In the genomic region with DNA sequence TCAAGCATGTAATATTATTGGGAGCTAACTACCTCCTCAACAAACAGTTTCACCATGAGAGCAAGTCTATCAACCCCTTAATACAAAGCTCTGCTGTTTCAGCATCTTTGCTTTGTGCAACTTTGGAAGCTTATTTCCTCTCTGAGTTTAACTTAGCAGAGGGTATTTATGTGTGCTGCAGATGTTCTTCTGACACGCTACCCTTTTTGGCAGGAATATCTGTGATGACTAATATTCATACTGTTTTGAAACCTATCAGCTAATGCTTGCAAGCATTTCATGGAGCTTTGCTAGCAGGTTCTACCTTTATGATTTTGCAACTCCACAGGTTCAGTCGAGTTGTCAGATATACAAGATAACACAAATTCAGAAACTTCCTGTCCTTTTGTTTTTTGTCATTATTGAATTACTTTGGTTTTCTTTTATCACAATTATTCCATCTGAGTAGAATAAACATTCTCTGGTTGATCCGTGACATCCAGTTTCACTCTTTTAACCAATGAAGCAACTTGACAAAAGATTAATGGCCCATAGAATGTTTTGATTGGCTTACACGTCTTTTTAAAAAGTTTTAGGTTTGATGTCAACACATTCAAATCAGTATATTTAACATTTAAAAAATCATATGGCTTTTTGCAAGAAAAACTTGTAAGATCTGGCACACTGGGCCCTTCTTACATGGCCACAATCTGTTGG, we compare ENCODE assay signal across 8 cellular contexts. TPM values are rescaled to one million over a fixed set of nuclear protein-coding genes. Genes with fewer than 3 reads are reported as not detected.
A peak's percentile ranks its signal among the peaks of the same experiment; 100 is the strongest.
DNase-seq lines count a peak whose midpoint lies in the region; ATAC-seq and TF ChIP-seq lines count a peak whose summit lies in the region.

No MANE protein-coding gene starts in this region.

- H3K79me2 ChIP-seq in KMS-11 (ENCODE audit: insufficient read depth, low read depth): peaks cover 14% of the 10 kb centered on the region; the same call in 1 of the 2 replicates

- H3K27ac Mint-ChIP-seq in stimulated activated naive B cell treated with anti-CD40 and anti-IgM and Interleukin-4, amounts not matched to agents 10 μg/mL and 1 μg/mL and 100 μg/mL, for 72 hours: no peak overlapping the region

- H3K9me3 Mint-ChIP-seq in stimulated activated naive B cell treated with anti-CD40 and anti-IgM and Interleukin-4, amounts not matched to agents 10 μg/mL and 1 μg/mL and 100 μg/mL, for 72 hours: no peaks in the 10 kb centered on the region

- no peaks in the 10 kb centered on the region for H3K27me3 Mint-ChIP-seq in stimulated activated naive B cell treated with anti-CD40 and anti-IgM and Interleukin-4, amounts not matched to agents 10 μg/mL and 1 μg/mL and 100 μg/mL, for 72 hours

- peak overlapping the region; percentile 86 for H3K4me2 ChIP-seq in KMS-11

- peak; percentile 27 for ATAC-seq in GM19467 (IDR thresholded peaks at IDR 0.05; ENCODE audit: unreplicated experiment)
- ATAC-seq in stimulated activated naive B cell treated with anti-CD40 and anti-IgM and Interleukin-4, amounts not matched to agents 10 μg/mL and 1 μg/mL and 100 μg/mL, for 72 hours (replicated peaks): no peak

- no peaks in the 10 kb centered on the region for H3K36me3 ChIP-seq in KMS-11 (ENCODE audit: insufficient read depth)

- peak overlapping the region; percentile 95 for H3K27ac ChIP-seq in KMS-11

- H2AFZ ChIP-seq in KMS-11 (ENCODE audit: low read depth): peak overlapping the region; percentile 21; the same call in 1 of the 2 replicates

- peaks cover 60% of the 10 kb centered on the region for H3K4me1 ChIP-seq in KMS-11 (ENCODE audit: low read depth, poor library complexity, severe bottlenecking)

- H3K36me3 Mint-ChIP-seq in stimulated activated naive B cell treated with anti-CD40 and anti-IgM and Interleukin-4, amounts not matched to agents 10 μg/mL and 1 μg/mL and 100 μg/mL, for 72 hours: peaks cover 0 to 2% of the 10 kb centered on the region in 2 donors

- H3K4me1 Mint-ChIP-seq in stimulated activated naive B cell treated with anti-CD40 and anti-IgM and Interleukin-4, amounts not matched to agents 10 μg/mL and 1 μg/mL and 100 μg/mL, for 72 hours: peaks cover 25 to 50% of the 10 kb centered on the region in 2 donors

- peak overlapping the region; percentile 70 for H3K9ac ChIP-seq in KMS-11

- TF ChIP-seq CTCF in AG09309 (IDR thresholded peaks at IDR 0.05; ENCODE audit: control insufficient read depth, insufficient read depth, low read depth, low read length, missing control alignments) (no peak), KMS-11 (conservative IDR thresholded peaks at IDR 0.05; ENCODE audit: low read depth, low read length) (no peak)

- no peak overlapping the region for H3K4me3 ChIP-seq in AG09309 (ENCODE audit: control insufficient read depth, low read depth, low read length)
- peak overlapping the region; percentile 39 for H3K4me3 ChIP-seq in KMS-11 (IDR thresholded peaks at IDR 0.05; ENCODE audit: insufficient read depth, low read depth, low read length)

- no peaks in the 10 kb centered on the region for H3K27me3 ChIP-seq in KMS-11 (ENCODE audit: insufficient read depth, low read depth)

- H4K20me1 ChIP-seq in KMS-11 (ENCODE audit: insufficient read depth): no peaks in the 10 kb centered on the region

- no peak overlapping the region for H3K4me3 Mint-ChIP-seq in stimulated activated naive B cell treated with anti-CD40 and anti-IgM and Interleukin-4, amounts not matched to agents 10 μg/mL and 1 μg/mL and 100 μg/mL, for 72 hours

- DNase-seq in AG09309 (ENCODE audit: low read depth): peak; percentile 84
- peak; percentile 94 for DNase-seq in fibroblast of peridontal ligament (ENCODE audit: extremely low read depth)
- no peak for DNase-seq in stimulated activated naive B cell treated with anti-CD40 and anti-IgM and Interleukin-4, amounts not matched to agents 10 μg/mL and 1 μg/mL and 100 μg/mL, for 72 hours
- no peak for DNase-seq in ureter (ENCODE audit: low spot score)
- DNase-seq in HuH-7 (ENCODE audit: low spot score): no peak
- no peak for DNase-seq in stimulated activated naive CD4-positive, alpha-beta T cell (lab: John Stamatoyannopoulos, UW)

RNA-seq across cellular contexts. Expression of gene SLC9A9, which starts 1.7 kb away (rescaled TPM):
- 15.0 TPM for total RNA-seq in ureter

Comparison
In these comparisons a context has a peak if more than half of its experiments do, and no peak if none do; other contexts are left out.
1. DNase-seq: peak in AG09309 (single experiment) and fibroblast of peridontal ligament (single experiment); none in stimulated activated naive B cell treated with anti-CD40 and anti-IgM and Interleukin-4, amounts not matched to agents 10 μg/mL and 1 μg/mL and 100 μg/mL, for 72 hours (single experiment), ureter (single experiment), HuH-7 (single experiment) and stimulated activated naive CD4-positive, alpha-beta T cell (0 of 6).